19 cellular contexts compared by ENCODE assay signal in genomic region chr10:3152566-3152935, GRCh38.
"Had no signal": no experiment of that assay in that cellular context is flagged by ENCODE, and none has a peak within 500 bp of the region (broad histone marks: within the 10 kb centered on the region; RNA-seq: fewer than 3 reads in every experiment).

No MANE protein-coding gene starts in this region.

- H3K4me3 Mint-ChIP-seq: brain; natural killer cell treated with Interleukin-12 subunit alpha and Interleukin-12 subunit beta and Interleukin-15 and Interleukin-18, amount 100 ng/mL, for 72 hours; stimulated activated memory B cell treated with anti-CD40 and anti-IgM and Interleukin-4, amounts not matched to agents 10 μg/mL and 1 μg/mL and 100 μg/mL, for 72 hours; type B pancreatic cell had no signal

- DNase-seq: activated CD4-positive, alpha-beta T cell treated with anti-CD3 and anti-CD28 coated beads, Interleukin-2, amount 50 U/mL, for 48 hours; activated CD8-positive, alpha-beta memory T cell treated with anti-CD3 and anti-CD28 coated beads, Interleukin-2, amount 50 U/mL, for 4 hours; activated gamma-delta T cell treated with Interleukin-2 at 50 U/mL for 16 hours; anterior cingulate cortex; head of caudate nucleus; pancreas; right cardiac atrium; stimulated activated CD4-positive, alpha-beta T cell treated with anti-CD3 and anti-CD28 coated beads, Interleukin-1b, Interleukin-23, amount 100 ng/mL, for 48 hours; SW 1271 had no signal

- H3K9me3 Mint-ChIP-seq: brain; natural killer cell treated with Interleukin-12 subunit alpha and Interleukin-12 subunit beta and Interleukin-15 and Interleukin-18, amount 100 ng/mL, for 72 hours; stimulated activated memory B cell treated with anti-CD40 and anti-IgM and Interleukin-4, amounts not matched to agents 10 μg/mL and 1 μg/mL and 100 μg/mL, for 72 hours; type B pancreatic cell had no signal

- H3K27ac ChIP-seq: epithelial cell of prostate, gastroesophageal sphincter, neutrophil, pancreas, SK-N-MC, thoracic aorta, vagina had no signal

- H3K27me3 Mint-ChIP-seq: brain; natural killer cell treated with Interleukin-12 subunit alpha and Interleukin-12 subunit beta and Interleukin-15 and Interleukin-18, amount 100 ng/mL, for 72 hours; stimulated activated memory B cell treated with anti-CD40 and anti-IgM and Interleukin-4, amounts not matched to agents 10 μg/mL and 1 μg/mL and 100 μg/mL, for 72 hours; type B pancreatic cell had no signal

- H3K4me1 ChIP-seq: gastroesophageal sphincter, pancreas, vagina had no signal

- H3K4me1 Mint-ChIP-seq: brain; stimulated activated memory B cell treated with anti-CD40 and anti-IgM and Interleukin-4, amounts not matched to agents 10 μg/mL and 1 μg/mL and 100 μg/mL, for 72 hours had no signal

- H3K4me3 ChIP-seq: gastroesophageal sphincter, pancreas, SK-N-MC, thoracic aorta, vagina had no signal

- ATAC-seq: gastroesophageal sphincter; pancreas; stimulated activated memory B cell treated with anti-CD40 and anti-IgM and Interleukin-4, amounts not matched to agents 10 μg/mL and 1 μg/mL and 100 μg/mL, for 72 hours had no signal

- H3K27ac Mint-ChIP-seq: natural killer cell treated with Interleukin-12 subunit alpha and Interleukin-12 subunit beta and Interleukin-15 and Interleukin-18, amount 100 ng/mL, for 72 hours; stimulated activated memory B cell treated with anti-CD40 and anti-IgM and Interleukin-4, amounts not matched to agents 10 μg/mL and 1 μg/mL and 100 μg/mL, for 72 hours; type B pancreatic cell had no signal

- H3K9me3 ChIP-seq: gastroesophageal sphincter, neutrophil, pancreas, thoracic aorta, vagina had no signal

- H3K27me3 ChIP-seq: gastroesophageal sphincter, neutrophil, pancreas, vagina had no signal
